Comparison of ENCODE assay signal across 11 cellular contexts in the genomic region with DNA sequence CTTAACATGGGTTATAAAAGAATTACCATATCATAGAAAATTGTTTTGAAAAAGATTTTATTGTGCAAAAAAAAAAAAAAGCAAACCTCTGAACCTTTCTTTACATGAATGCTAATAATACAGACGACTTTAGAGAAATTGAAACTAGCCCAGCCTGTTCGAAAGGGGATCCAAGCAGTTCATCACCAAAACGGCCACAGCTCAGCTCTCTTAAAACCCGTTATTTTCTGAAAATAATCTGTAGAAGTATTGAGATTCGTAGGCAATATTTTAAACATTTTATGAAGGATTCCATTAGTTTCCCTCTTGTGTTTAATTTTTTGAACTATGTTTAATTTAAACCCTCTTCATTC. TPM values are rescaled to one million over a fixed set of nuclear protein-coding genes. Genes with fewer than 3 reads are reported as not detected.
A peak's percentile ranks its signal among the peaks of the same experiment; 100 is the strongest.
DNase-seq lines count a peak whose midpoint lies in the region; ATAC-seq, FAIRE-seq and TF ChIP-seq lines count a peak whose summit lies in the region.
"Had no signal": no experiment of that assay in that cellular context is flagged by ENCODE, and none has a peak within 500 bp of the region (broad histone marks: within the 10 kb centered on the region; RNA-seq: fewer than 3 reads in every experiment).

No MANE protein-coding gene starts in this region.

- H3K4ac ChIP-seq in mesendoderm (ENCODE audit: low read depth, low read length): no peak overlapping the region

- no peak overlapping the region for H3K18ac ChIP-seq in mesendoderm (ENCODE audit: low read length)

- ATAC-seq in GM18498 (IDR thresholded peaks at IDR 0.05; ENCODE audit: unreplicated experiment) (peak; percentile 77), HG02571 (IDR thresholded peaks at IDR 0.05; ENCODE audit: unreplicated experiment) (peak; percentile 66)
- ATAC-seq in naive thymus-derived CD4-positive, alpha-beta T cell: no peak

- H3K27ac ChIP-seq in OCI-LY3 (ENCODE audit: low read length) (no peak overlapping the region), mesendoderm (ENCODE audit: low read depth, low read length) (peak overlapping the region; percentile 46), small intestine (ENCODE audit: low read depth in 1 of 2, low read length in 1 of 2) (no peak overlapping the region)
- H3K27ac ChIP-seq in naive thymus-derived CD4-positive, alpha-beta T cell (ENCODE audit: low read depth, low read length): no peak overlapping the region

- H4K8ac ChIP-seq in mesendoderm (ENCODE audit: low read depth, low read length): no peak overlapping the region

- TF ChIP-seq CTCF in OCI-LY3 (IDR thresholded peaks at IDR 0.05; ENCODE audit: low read depth, low read length): no peak

- H3K4me1 ChIP-seq in OCI-LY3 (ENCODE audit: low read length) (peaks cover 31% of the 10 kb centered on the region), mesendoderm (ENCODE audit: control insufficient read depth, low read depth, low read length) (peaks cover 10% of the 10 kb centered on the region), small intestine (ENCODE audit: control insufficient read depth in 2 of 2, insufficient read depth in 1 of 2, low read depth in 1 of 2, low read length in 1 of 2) (peaks cover 0 to 10% of the 10 kb centered on the region in 2 donors)
- peaks cover 12 to 16% of the 10 kb centered on the region in 2 donors for H3K4me1 ChIP-seq in naive thymus-derived CD4-positive, alpha-beta T cell (ENCODE audit: control insufficient read depth in 2 of 2, insufficient read depth in 2 of 2, low read length in 2 of 2)

- no peak overlapping the region for H3K4me3 Mint-ChIP-seq in naive thymus-derived CD4-positive, alpha-beta T cell
- H3K4me3 Mint-ChIP-seq: activated CD4-positive, alpha-beta T cell treated with anti-CD3 and anti-CD28 coated beads, Interleukin-2, amount 10 ng/mL, durations not matched to agents 24 days and 14 days had no signal

- no peak for FAIRE-seq in small intestine (lab: Jason Lieb, UNC)

- H4K5ac ChIP-seq in mesendoderm (ENCODE audit: low read length): no peak overlapping the region

- H3K4me2 ChIP-seq in OCI-LY3 (ENCODE audit: low read length) (peak overlapping the region; percentile 87), mesendoderm (ENCODE audit: low read length) (no peak overlapping the region)

- H2AFZ ChIP-seq in OCI-LY3 (ENCODE audit: low read depth, low read length): peak overlapping the region; percentile 92

- no peaks in the 10 kb centered on the region for H3K36me3 Mint-ChIP-seq in naive thymus-derived CD4-positive, alpha-beta T cell

- H3K4me3 ChIP-seq in OCI-LY3 (ENCODE audit: low read length) (peak overlapping the region; percentile 71), mesendoderm (ENCODE audit: low read length) (no peak overlapping the region), small intestine (ENCODE audit: low read depth in 1 of 2, low read length in 2 of 2) (no peak overlapping the region)
- H3K4me3 ChIP-seq in naive thymus-derived CD4-positive, alpha-beta T cell (ENCODE audit: low read length): no peak overlapping the region
- H3K4me3 ChIP-seq: HAP-1 had no signal

- DNase-seq in mesendoderm: peak; percentile 18
- no peak for DNase-seq in middle frontal gyrus (ENCODE audit: extremely low spot score, low spot score)
- DNase-seq in activated T-cell treated with anti-CD3 and anti-CD28 coated beads for 4 hours: no peak
- no peak for DNase-seq in naive thymus-derived CD4-positive, alpha-beta T cell
- no peak for DNase-seq in small intestine
- DNase-seq: NCI-H2171 treated with DMSO at 0.1 percent for 48 hours had no signal

- POLR2A ChIA-PET in naive thymus-derived CD4-positive, alpha-beta T cell (lab: Charles Lee): no interaction called here

- CTCF ChIA-PET in naive thymus-derived CD4-positive, alpha-beta T cell (lab: Charles Lee): no interaction called here

- H4K20me1 ChIP-seq in OCI-LY3 (ENCODE audit: insufficient read depth, low read length): no peaks in the 10 kb centered on the region

- H2AK5ac ChIP-seq in mesendoderm (ENCODE audit: low read length): no peak overlapping the region

- H3K4me1 Mint-ChIP-seq in naive thymus-derived CD4-positive, alpha-beta T cell: peaks cover 24 to 48% (median 28%) of the 10 kb centered on the region in 7 donors

- H3K36me3 ChIP-seq in OCI-LY3 (replicated peaks; ENCODE audit: low read depth, low read length): no peaks in the 10 kb centered on the region
- H3K36me3 ChIP-seq in mesendoderm (ENCODE audit: control insufficient read depth, insufficient read depth, low read length): no peaks in the 10 kb centered on the region
- no peaks in the 10 kb centered on the region for H3K36me3 ChIP-seq in naive thymus-derived CD4-positive, alpha-beta T cell (ENCODE audit: control insufficient read depth in 2 of 3, insufficient read depth in 3 of 3, low read length in 3 of 3)
- no peaks in the 10 kb centered on the region for H3K36me3 ChIP-seq in small intestine (ENCODE audit: control insufficient read depth in 2 of 2, insufficient read depth in 2 of 2, low read length in 2 of 2)
- H3K36me3 ChIP-seq: HAP-1 had no signal

- no peak overlapping the region for H2BK15ac ChIP-seq in mesendoderm (replicated peaks; ENCODE audit: low read depth)

- H2BK5ac ChIP-seq in mesendoderm (ENCODE audit: low read length): no peak overlapping the region

- no peak overlapping the region for H3K23ac ChIP-seq in mesendoderm (ENCODE audit: low read length)

- no peaks in the 10 kb centered on the region for H3K79me1 ChIP-seq in mesendoderm (ENCODE audit: low read length)

- H2BK120ac ChIP-seq in mesendoderm (ENCODE audit: low read depth, low read length): no peak overlapping the region

- no peak overlapping the region for H3K27ac Mint-ChIP-seq in naive thymus-derived CD4-positive, alpha-beta T cell
- H3K27ac Mint-ChIP-seq: activated CD4-positive, alpha-beta T cell treated with anti-CD3 and anti-CD28 coated beads, Interleukin-2, amount 10 ng/mL, durations not matched to agents 24 days and 14 days had no signal

- peaks cover 0 to 9% (median 0%) of the 10 kb centered on the region in 5 donors for H3K27me3 Mint-ChIP-seq in naive thymus-derived CD4-positive, alpha-beta T cell

- H3K79me2 ChIP-seq in OCI-LY3 (ENCODE audit: low read length): no peaks in the 10 kb centered on the region
- no peaks in the 10 kb centered on the region for H3K79me2 ChIP-seq in mesendoderm (ENCODE audit: control insufficient read depth, insufficient read depth, low read length)

- H3K56ac ChIP-seq in mesendoderm (ENCODE audit: low read length): no peak overlapping the region

- H3K9ac ChIP-seq in OCI-LY3 (ENCODE audit: low read length) (peak overlapping the region; percentile 54), mesendoderm (ENCODE audit: low read length) (no peak overlapping the region)

- no peaks in the 10 kb centered on the region for H3K9me3 Mint-ChIP-seq in naive thymus-derived CD4-positive, alpha-beta T cell
- H3K9me3 Mint-ChIP-seq: activated CD4-positive, alpha-beta T cell treated with anti-CD3 and anti-CD28 coated beads, Interleukin-2, amount 10 ng/mL, durations not matched to agents 24 days and 14 days had no signal

- WGBS in mesendoderm (ENCODE audit: extremely low coverage, insufficient coverage, low lambda C conversion rate): no CpG with 5 or more reads among the region's 5 CpGs
- WGBS in small intestine, 3 donors: 31 to 41% (median 39%) methylated on average over 5 of the region's 5 CpGs

- H3K9me3 ChIP-seq in OCI-LY3 (ENCODE audit: insufficient read depth, low read length) (no peaks in the 10 kb centered on the region), small intestine (ENCODE audit: control insufficient read depth, low read depth) (peaks cover 1% of the 10 kb centered on the region)
- no peaks in the 10 kb centered on the region for H3K9me3 ChIP-seq in naive thymus-derived CD4-positive, alpha-beta T cell (ENCODE audit: control insufficient read depth in 2 of 3, low read length in 3 of 3)
- H3K9me3 ChIP-seq: HAP-1 had no signal

- intact Hi-C loops in naive thymus-derived CD4-positive, alpha-beta T cell (cut with micrococcal nuclease): no loop called here

- no peaks in the 10 kb centered on the region for H3K27me3 ChIP-seq in OCI-LY3 (ENCODE audit: low read depth, low read length)
- H3K27me3 ChIP-seq in mesendoderm (ENCODE audit: insufficient read depth, low read length, poor library complexity): no peaks in the 10 kb centered on the region
- no peaks in the 10 kb centered on the region for H3K27me3 ChIP-seq in naive thymus-derived CD4-positive, alpha-beta T cell (ENCODE audit: control insufficient read depth in 2 of 2, insufficient read depth in 2 of 2, low read length in 2 of 2)
- no peaks in the 10 kb centered on the region for H3K27me3 ChIP-seq in small intestine (ENCODE audit: control insufficient read depth in 2 of 2, insufficient read depth in 2 of 2, low read length in 2 of 2)

RNA-seq across cellular contexts. Expression of a gene that starts 9.9 kb away (rescaled TPM):
- 0.14 TPM for polyA plus RNA-seq in mesendoderm (2013, experiment 1 of 2)
- 0.14 TPM for polyA plus RNA-seq in mesendoderm (2013, experiment 2 of 2)
- total RNA-seq in naive thymus-derived CD4-positive, alpha-beta T cell: 10 to 100 TPM; 14.9 to 59.8 (median 29.2) TPM
- 1 to 10 TPM; 6.6 to 7.3 TPM for polyA plus RNA-seq in naive thymus-derived CD4-positive, alpha-beta T cell
- 1 to 10 TPM; 3.0 to 6.0 (median 3.8) TPM for polyA plus RNA-seq in small intestine
